8 cellular contexts compared by ENCODE assay signal in the genomic region with DNA sequence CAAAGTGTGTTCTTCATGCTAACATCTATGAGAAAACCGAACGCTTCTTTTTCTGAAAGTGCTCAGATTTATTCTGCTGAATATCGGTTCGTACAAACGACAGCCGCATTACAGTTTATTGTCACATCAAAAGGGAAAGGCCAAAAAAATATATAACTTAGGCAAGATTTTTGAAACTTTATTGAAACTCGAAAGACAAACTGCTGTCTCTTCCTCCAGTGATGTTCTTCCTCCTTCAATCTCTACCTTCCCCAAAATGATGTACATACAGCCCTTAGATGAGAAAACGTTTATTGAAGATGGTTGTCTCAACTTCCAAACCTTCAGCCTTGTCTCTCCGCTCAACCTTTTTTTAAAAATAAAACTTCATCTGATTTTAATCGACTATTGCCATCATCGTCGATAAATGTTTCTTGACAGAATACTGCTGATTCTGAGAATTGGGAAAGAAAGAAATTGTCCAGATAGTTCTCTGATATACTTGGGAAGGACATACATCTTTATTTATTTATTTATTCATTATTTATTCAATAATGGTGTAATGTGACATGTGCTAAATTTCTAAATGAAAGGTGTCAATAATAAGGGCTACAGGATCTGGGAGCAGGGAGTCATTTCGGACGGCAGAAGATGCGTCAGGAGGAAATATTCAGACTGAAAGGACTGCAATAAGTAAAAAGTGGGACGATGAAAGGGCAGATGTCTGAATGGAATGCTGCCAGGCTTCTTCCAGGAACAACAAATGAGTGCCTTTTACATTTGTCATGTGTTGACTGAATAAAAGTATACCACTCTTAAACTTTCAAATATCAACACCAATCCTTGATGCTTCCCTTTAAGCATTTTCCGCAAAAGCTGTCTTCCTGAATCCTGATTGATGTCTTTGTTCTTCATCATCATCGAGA. TPM values are rescaled to one million over a fixed set of nuclear protein-coding genes. Genes with fewer than 3 reads are reported as not detected.
DNase-seq lines count a peak whose midpoint lies in the region; ATAC-seq and TF ChIP-seq lines count a peak whose summit lies in the region.

No MANE protein-coding gene starts in this region.

- no peaks in the 10 kb centered on the region for H4K20me1 ChIP-seq in BLaER1 treated with 17β-estradiol and CSF1 and Interleukin-3, amounts not matched to agents 10 nM and 100 nM
- no peaks in the 10 kb centered on the region for H4K20me1 ChIP-seq in Loucy (ENCODE audit: insufficient read depth, low read length, poor library complexity, severe bottlenecking)

- no peaks in the 10 kb centered on the region for H3K27me3 Mint-ChIP-seq in dendritic cell treated with granulocyte-macrophage colony-stimulating factor and Interleukin-4, amounts not matched to agents 40 ng/mL and 50 ng/mL, for 4 days
- no peaks in the 10 kb centered on the region for H3K27me3 Mint-ChIP-seq in nephron (ENCODE audit: low read depth)

- peak overlapping the region; percentile 85 for H3K4me3 Mint-ChIP-seq in dendritic cell treated with granulocyte-macrophage colony-stimulating factor and Interleukin-4, amounts not matched to agents 40 ng/mL and 50 ng/mL, for 4 days
- H3K4me3 Mint-ChIP-seq in nephron, result peak overlapping the region; percentile 89 to 94 (median 92)

- peak overlapping the region; percentile 69 to 86 (median 82) for H3K9ac ChIP-seq in BLaER1 treated with 17β-estradiol and CSF1 and Interleukin-3, amounts not matched to agents 10 nM and 100 nM
- H3K9ac ChIP-seq in Loucy (ENCODE audit: low read depth, low read length, poor library complexity, severe bottlenecking), result peak overlapping the region; percentile 75

- no peaks in the 10 kb centered on the region for H3K27me3 ChIP-seq in BLaER1 treated with 17β-estradiol and CSF1 and Interleukin-3, amounts not matched to agents 10 nM and 100 nM
- H3K27me3 ChIP-seq in Loucy (ENCODE audit: insufficient read depth, low read length, poor library complexity, severe bottlenecking), result no peaks in the 10 kb centered on the region

- TF ChIP-seq CTCF in Loucy (conservative IDR thresholded peaks at IDR 0.05; ENCODE audit: low read length) (no peak), nephron (IDR thresholded peaks at IDR 0.05; ENCODE audit: unreplicated experiment in 3 of 3) (no peak)

- H3K27ac Mint-ChIP-seq in dendritic cell treated with granulocyte-macrophage colony-stimulating factor and Interleukin-4, amounts not matched to agents 40 ng/mL and 50 ng/mL, for 4 days, result peak overlapping the region; percentile 85
- H3K27ac Mint-ChIP-seq in nephron, result peak overlapping the region; percentile 57 to 64 (median 58)

- DNase-seq in SK-N-DZ (ENCODE audit: low spot score) (no peak), mucosa of gallbladder (ENCODE audit: low spot score) (no peak)

- no peaks in the 10 kb centered on the region for H3K9me2 ChIP-seq in Loucy (replicated peaks; ENCODE audit: low read depth, low read length)

- H3K79me2 ChIP-seq in Loucy (ENCODE audit: insufficient read depth, low read length), result peaks cover 24% of the 10 kb centered on the region

- no peaks in the 10 kb centered on the region for H3K9me3 ChIP-seq in BLaER1 treated with 17β-estradiol and CSF1 and Interleukin-3, amounts not matched to agents 10 nM and 100 nM (replicated peaks in 1 of 11)
- no peaks in the 10 kb centered on the region for H3K9me3 ChIP-seq in Loucy (ENCODE audit: insufficient read depth, low read depth, low read length)

- H3K36me3 ChIP-seq in BLaER1 treated with 17β-estradiol and CSF1 and Interleukin-3, amounts not matched to agents 10 nM and 100 nM, result peaks cover 0 to 15% (median 0%) of the 10 kb centered on the region in 11 experiments; a peak in 4 of 22 replicates
- H3K36me3 ChIP-seq in Loucy (ENCODE audit: insufficient read depth, low read length), result no peaks in the 10 kb centered on the region

- peaks cover 33% of the 10 kb centered on the region for H3K4me1 Mint-ChIP-seq in dendritic cell treated with granulocyte-macrophage colony-stimulating factor and Interleukin-4, amounts not matched to agents 40 ng/mL and 50 ng/mL, for 4 days (ENCODE audit: low read depth)
- peaks cover 29% of the 10 kb centered on the region for H3K4me1 Mint-ChIP-seq in nephron

- H3K4me3 ChIP-seq in BLaER1 treated with 17β-estradiol and CSF1 and Interleukin-3, amounts not matched to agents 10 nM and 100 nM, result peak overlapping the region; percentile 66 to 84 (median 79)
- peak overlapping the region; percentile 90 for H3K4me3 ChIP-seq in Loucy (ENCODE audit: low read length, poor library complexity, severe bottlenecking)

- H3K36me3 Mint-ChIP-seq in dendritic cell treated with granulocyte-macrophage colony-stimulating factor and Interleukin-4, amounts not matched to agents 40 ng/mL and 50 ng/mL, for 4 days (ENCODE audit: low read depth), result no peaks in the 10 kb centered on the region
- H3K36me3 Mint-ChIP-seq in nephron (ENCODE audit: low read depth), result peaks cover 3% of the 10 kb centered on the region

- H3K4me1 ChIP-seq in BLaER1 treated with 17β-estradiol and CSF1 and Interleukin-3, amounts not matched to agents 10 nM and 100 nM, result peaks cover 36 to 59% (median 47%) of the 10 kb centered on the region in 10 experiments
- peaks cover 63% of the 10 kb centered on the region for H3K4me1 ChIP-seq in Loucy (ENCODE audit: insufficient read depth, low read length, poor library complexity, severe bottlenecking)

- intact Hi-C loops in dendritic cell treated with granulocyte-macrophage colony-stimulating factor and Interleukin-4, amounts not matched to agents 40 ng/mL and 50 ng/mL, for 4 days (cut with micrococcal nuclease), result loop anchor here (2.0 to 5.0 kb wide), 3 partner anchors 278 to 414 kb away; a partner anchor contains a TSS

- H3K4me2 ChIP-seq in BLaER1 treated with 17β-estradiol and CSF1 and Interleukin-3, amounts not matched to agents 10 nM and 100 nM, result peak overlapping the region; percentile 63 to 90 (median 70)
- H3K4me2 ChIP-seq in Loucy (ENCODE audit: low read depth, low read length, poor library complexity, severe bottlenecking), result peak overlapping the region; percentile 92

- H3K27ac ChIP-seq in BLaER1 treated with 17β-estradiol and CSF1 and Interleukin-3, amounts not matched to agents 10 nM and 100 nM, result peak overlapping the region; percentile 28 to 84 (median 73); a peak in 21 of 22 replicates

- ATAC-seq in HG03097 (IDR thresholded peaks at IDR 0.05; ENCODE audit: low FRiP score, unreplicated experiment) (no peak), esophagus mucosa (no peak)

- no peaks in the 10 kb centered on the region for H3K9me3 Mint-ChIP-seq in dendritic cell treated with granulocyte-macrophage colony-stimulating factor and Interleukin-4, amounts not matched to agents 40 ng/mL and 50 ng/mL, for 4 days
- no peaks in the 10 kb centered on the region for H3K9me3 Mint-ChIP-seq in nephron

- peak overlapping the region; percentile 94 for H2AFZ ChIP-seq in Loucy (ENCODE audit: low read length)

- no peaks in the 10 kb centered on the region for H3F3A ChIP-seq in Loucy (ENCODE audit: low read depth)

RNA-seq across cellular contexts. Expression of a gene that starts 0.8 kb away (rescaled TPM):
- 19.5 and 19.6 TPM in 2 replicates for polyA plus RNA-seq in SK-N-DZ (2014; cell fraction: cytosol; rRNA removed)
- polyA plus RNA-seq in SK-N-DZ (2014; cell fraction: nucleus; rRNA removed), result 56.4 and 77.9 TPM in 2 replicates
- total RNA-seq in mucosa of gallbladder, result 15.0 TPM
- total RNA-seq in esophagus mucosa, result 5.3 TPM
